ENCODE assay signal across 17 cellular contexts in the genomic region with DNA sequence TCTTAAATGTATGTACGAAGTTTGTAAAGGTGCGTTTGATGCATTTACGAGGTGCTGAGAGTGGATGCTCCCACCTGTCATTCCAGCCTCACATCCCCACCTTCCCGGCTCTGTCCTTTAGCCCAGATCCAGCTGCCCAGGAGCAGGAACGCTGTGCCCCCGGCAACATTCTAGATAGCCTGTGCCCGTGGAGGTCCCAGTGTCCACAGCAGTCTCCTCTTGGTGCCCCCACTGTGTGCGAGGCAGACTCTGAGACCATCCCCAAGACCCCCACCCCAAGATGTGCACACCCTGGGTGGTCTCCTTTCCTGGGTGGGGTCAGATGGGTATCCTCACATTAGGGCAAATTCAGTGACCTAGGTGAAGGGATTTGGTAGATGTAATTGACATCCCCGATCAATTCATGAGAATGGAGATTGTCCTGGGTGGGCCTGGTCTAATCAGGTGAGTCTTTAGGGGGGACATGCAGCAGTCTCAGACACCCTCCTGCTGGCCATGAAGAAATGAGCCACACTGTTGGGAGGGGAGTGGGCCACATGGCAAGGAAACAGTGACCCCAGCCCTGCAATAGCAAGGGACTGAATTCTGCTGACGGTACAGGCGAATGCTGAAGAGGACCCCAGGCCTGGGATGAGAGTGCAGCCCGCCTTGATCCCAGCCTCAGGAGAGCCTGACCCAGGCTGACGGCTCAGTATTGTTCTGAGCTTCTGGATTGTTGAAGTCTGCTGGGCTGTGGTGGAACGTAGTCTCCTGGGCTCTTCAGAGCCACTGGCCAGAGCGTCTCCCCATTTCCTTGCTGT.
A peak's percentile ranks its signal among the peaks of the same experiment; 100 is the strongest.
DNase-seq lines count a peak whose midpoint lies in the region; ATAC-seq, FAIRE-seq and TF ChIP-seq lines count a peak whose summit lies in the region.
"Had no signal": no experiment of that assay in that cellular context is flagged by ENCODE, and none has a peak within 500 bp of the region (broad histone marks: within the 10 kb centered on the region; RNA-seq: fewer than 3 reads in every experiment).

No MANE protein-coding gene starts in this region.

- no peaks in the 10 kb centered on the region for H3K9me1 ChIP-seq in K562 (ENCODE audit: control insufficient read depth, insufficient read depth, low read length)

- H3K9me2 ChIP-seq in Loucy (replicated peaks; ENCODE audit: low read depth, low read length), result no peaks in the 10 kb centered on the region

- H3K79me2 ChIP-seq in Loucy (ENCODE audit: insufficient read depth, low read length) (peaks cover 11% of the 10 kb centered on the region; the same call in 1 of the 2 replicates), K562 (ENCODE audit: control insufficient read depth, insufficient read depth, low read length) (no peaks in the 10 kb centered on the region)

- peaks cover 8 to 17% of the 10 kb centered on the region in 2 donors for H3K4me1 Mint-ChIP-seq in stimulated activated naive B cell treated with anti-CD40 and anti-IgM and Interleukin-4, amounts not matched to agents 10 μg/mL and 1 μg/mL and 100 μg/mL, for 72 hours

- no peak for TF ChIP-seq RAD21 in K562 (CRISPR knock-in tag; conservative IDR thresholded peaks at IDR 0.05 in 1 of 2, IDR thresholded peaks at IDR 0.05 in 1 of 2)

- H3K36me3 ChIP-seq in Loucy (ENCODE audit: insufficient read depth, low read length), result no peaks in the 10 kb centered on the region; the same call in 1 of the 2 replicates
- H3K36me3 ChIP-seq in K562 (ENCODE audit: control insufficient read depth, insufficient read depth, low read length), result no peaks in the 10 kb centered on the region
- H3K36me3 ChIP-seq: BE2C had no signal

- no peak for FAIRE-seq in K562 (lab: Jason Lieb, UNC)
- FAIRE-seq: A549, G401.6, GM12891 had no signal

- no peak for TF ChIP-seq POLR2A in K562 (conservative IDR thresholded peaks at IDR 0.05)

- H3K9me3 ChIP-seq in Loucy (ENCODE audit: insufficient read depth, low read depth, low read length), result 0 out of 2 replicates have a peak, but pooled peaks cover 6% of the 10 kb centered on the region
- no peaks in the 10 kb centered on the region for H3K9me3 ChIP-seq in K562 (replicated peaks; ENCODE audit: control insufficient read depth, insufficient read depth, low read depth, low read length)
- H3K9me3 ChIP-seq: A549, BE2C had no signal

- peak overlapping the region; percentile 9 for H3K27ac Mint-ChIP-seq in stimulated activated naive B cell treated with anti-CD40 and anti-IgM and Interleukin-4, amounts not matched to agents 10 μg/mL and 1 μg/mL and 100 μg/mL, for 72 hours

- ATAC-seq in K562, result no peak
- ATAC-seq in stimulated activated naive B cell treated with anti-CD40 and anti-IgM and Interleukin-4, amounts not matched to agents 10 μg/mL and 1 μg/mL and 100 μg/mL, for 72 hours (replicated peaks), result no peak
- ATAC-seq: A549 had no signal

- TF ChIP-seq EP300 in K562 (IDR thresholded peaks at IDR 0.05; ENCODE audit: low read length), result no peak

- H3K4me1 ChIP-seq in Loucy (ENCODE audit: insufficient read depth, low read length, poor library complexity, severe bottlenecking), result no peaks in the 10 kb centered on the region
- no peaks in the 10 kb centered on the region for H3K4me1 ChIP-seq in K562 (replicated peaks in 1 of 2; ENCODE audit: control insufficient read depth in 2 of 2, insufficient read depth in 2 of 2, low read length in 2 of 2)
- H3K4me1 ChIP-seq: A549, BE2C had no signal

- CTCF ChIA-PET in K562 (lab: Yijun Ruan, JAX; ENCODE audit: low intra/inter-chr PET ratio), result no interaction called here

- H3K27ac ChIP-seq in K562 (ENCODE audit: extremely low read depth, low read depth, low read length), result no peak overlapping the region
- H3K27ac ChIP-seq: A549, C4-2B had no signal

- no peaks in the 10 kb centered on the region for H3K27me3 Mint-ChIP-seq in stimulated activated naive B cell treated with anti-CD40 and anti-IgM and Interleukin-4, amounts not matched to agents 10 μg/mL and 1 μg/mL and 100 μg/mL, for 72 hours
- H3K27me3 Mint-ChIP-seq: CD4-positive, alpha-beta memory T cell; IgD-negative memory B cell had no signal

- WGBS in K562 (ENCODE audit: insufficient coverage, low coverage, missing lambda C conversion rate), result under 1% methylated on average over 14 of the region's 15 CpGs

- in situ Hi-C loops in K562 (cut with MboI), result loop anchor here (10.0 kb wide), 1 partner anchor 1112 kb away; no protein-coding TSS in a partner anchor

- H3K4me3 Mint-ChIP-seq in stimulated activated naive B cell treated with anti-CD40 and anti-IgM and Interleukin-4, amounts not matched to agents 10 μg/mL and 1 μg/mL and 100 μg/mL, for 72 hours, result no peak overlapping the region
- H3K4me3 Mint-ChIP-seq: CD4-positive, alpha-beta memory T cell; IgD-negative memory B cell had no signal

- no peak for DNase-seq in K562 (ENCODE audit: extremely low read depth in 1 of 4, low spot score in 3 of 4)
- peak; percentile 65 for DNase-seq in mesenteric fat pad (ENCODE audit: low spot score)
- no peak for DNase-seq in stimulated activated naive B cell treated with anti-CD40 and anti-IgM and Interleukin-4, amounts not matched to agents 10 μg/mL and 1 μg/mL and 100 μg/mL, for 72 hours
- DNase-seq in NCI-H2227 treated with DMSO at 0.1 percent for 48 hours (lab: John Stamatoyannopoulos, UW), result no peak
- no peak for DNase-seq in anterior cingulate cortex (lab: John Stamatoyannopoulos, UW)
- no peak for DNase-seq in inferior parietal cortex (ENCODE audit: extremely low spot score)
- DNase-seq: BE2C; CD4-positive, alpha-beta memory T cell; DMS79; EL; HCEC 1CT had no signal

- H3K9ac ChIP-seq in Loucy (ENCODE audit: low read depth, low read length, poor library complexity, severe bottlenecking), result no peak overlapping the region
- H3K9ac ChIP-seq in K562 (ENCODE audit: insufficient read depth in 1 of 2, low read depth in 2 of 2, low read length in 2 of 2), result no peak overlapping the region

- no peak overlapping the region for H3K4me3 ChIP-seq in Loucy (ENCODE audit: low read length, poor library complexity, severe bottlenecking)
- H3K4me3 ChIP-seq in K562, result no peak overlapping the region
- H3K4me3 ChIP-seq: A549 had no signal

- H2AFZ ChIP-seq in Loucy (ENCODE audit: low read length), result no peak overlapping the region
- H2AFZ ChIP-seq in K562 (ENCODE audit: low read depth, low read length), result no peak overlapping the region

- peaks cover 10 to 27% of the 10 kb centered on the region in 2 donors for H3K36me3 Mint-ChIP-seq in stimulated activated naive B cell treated with anti-CD40 and anti-IgM and Interleukin-4, amounts not matched to agents 10 μg/mL and 1 μg/mL and 100 μg/mL, for 72 hours

- no TSS peak for BruUV-seq in K562 (replicated peaks; lab: Mats Ljungman, UMichigan)

- H3F3A ChIP-seq in Loucy (ENCODE audit: low read depth), result no peaks in the 10 kb centered on the region

- peaks cover 1 to 2% of the 10 kb centered on the region in 2 donors for H3K9me3 Mint-ChIP-seq in stimulated activated naive B cell treated with anti-CD40 and anti-IgM and Interleukin-4, amounts not matched to agents 10 μg/mL and 1 μg/mL and 100 μg/mL, for 72 hours

- H4K20me1 ChIP-seq in Loucy (ENCODE audit: insufficient read depth, low read length, poor library complexity, severe bottlenecking), result no peaks in the 10 kb centered on the region
- no peaks in the 10 kb centered on the region for H4K20me1 ChIP-seq in K562 (replicated peaks; ENCODE audit: control insufficient read depth, insufficient read depth, low read length)

- intact Hi-C loops in K562 (cut with micrococcal nuclease), result loop anchor here (10.0 kb wide), 1 partner anchor 58 kb away; no protein-coding TSS in a partner anchor

- no peak overlapping the region for H3K4me2 ChIP-seq in Loucy (ENCODE audit: low read depth, low read length, poor library complexity, severe bottlenecking)
- H3K4me2 ChIP-seq in K562 (ENCODE audit: insufficient read depth, low read length), result no peak overlapping the region
- H3K4me2 ChIP-seq: A549 had no signal

- H3K27me3 ChIP-seq in Loucy (ENCODE audit: insufficient read depth, low read length, poor library complexity, severe bottlenecking) (no peaks in the 10 kb centered on the region), K562 (ENCODE audit: control insufficient read depth in 2 of 2, insufficient read depth in 2 of 2, low read length in 2 of 2) (peaks cover 0 to 19% of the 10 kb centered on the region in 2 experiments; a peak in 3 of 5 replicates)
- H3K27me3 ChIP-seq: BE2C had no signal

- TF ChIP-seq CTCF in Loucy (conservative IDR thresholded peaks at IDR 0.05; ENCODE audit: low read length) (peak; percentile 32), K562 (IDR thresholded peaks at IDR 0.05 in 2 of 3, conservative IDR thresholded peaks at IDR 0.05 in 1 of 3; ENCODE audit: insufficient read depth in 2 of 3, low read depth in 1 of 3, low read length in 3 of 3) (no peak)

- POLR2A ChIA-PET in K562 (lab: Yijun Ruan, JAX), result no interaction called here

TF ChIP-seq in K562, 482 proteins besides CTCF, POLR2A, EP300 and RAD21:
- peak; percentile 96 for TF ChIP-seq ZNF134 (CRISPR knock-in tag; conservative IDR thresholded peaks at IDR 0.05)
- TF ChIP-seq, protein P1, sequence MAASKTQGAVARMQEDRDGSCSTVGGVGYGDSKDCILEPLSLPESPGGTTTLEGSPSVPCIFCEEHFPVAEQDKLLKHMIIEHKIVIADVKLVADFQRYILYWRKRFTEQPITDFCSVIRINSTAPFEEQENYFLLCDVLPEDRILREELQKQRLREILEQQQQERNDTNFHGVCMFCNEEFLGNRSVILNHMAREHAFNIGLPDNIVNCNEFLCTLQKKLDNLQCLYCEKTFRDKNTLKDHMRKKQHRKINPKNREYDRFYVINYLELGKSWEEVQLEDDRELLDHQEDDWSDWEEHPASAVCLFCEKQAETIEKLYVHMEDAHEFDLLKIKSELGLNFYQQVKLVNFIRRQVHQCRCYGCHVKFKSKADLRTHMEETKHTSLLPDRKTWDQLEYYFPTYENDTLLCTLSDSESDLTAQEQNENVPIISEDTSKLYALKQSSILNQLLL (CRISPR knock-in tag; IDR thresholded peaks at IDR 0.05; ENCODE audit: borderline replicate concordance), result no peak
- TF ChIP-seq, protein P2, sequence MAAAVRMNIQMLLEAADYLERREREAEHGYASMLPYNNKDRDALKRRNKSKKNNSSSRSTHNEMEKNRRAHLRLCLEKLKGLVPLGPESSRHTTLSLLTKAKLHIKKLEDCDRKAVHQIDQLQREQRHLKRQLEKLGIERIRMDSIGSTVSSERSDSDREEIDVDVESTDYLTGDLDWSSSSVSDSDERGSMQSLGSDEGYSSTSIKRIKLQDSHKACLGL (CRISPR knock-in tag; IDR thresholded peaks at IDR 0.05; ENCODE audit: borderline replicate concordance, poor library complexity, severe bottlenecking), result no peak
- no peak for TF ChIP-seq NR2F6 (CRISPR knock-in tag; IDR thresholded peaks at IDR 0.05)
